Comparison of ENCODE assay signal across 9 cellular contexts in the genomic region with DNA sequence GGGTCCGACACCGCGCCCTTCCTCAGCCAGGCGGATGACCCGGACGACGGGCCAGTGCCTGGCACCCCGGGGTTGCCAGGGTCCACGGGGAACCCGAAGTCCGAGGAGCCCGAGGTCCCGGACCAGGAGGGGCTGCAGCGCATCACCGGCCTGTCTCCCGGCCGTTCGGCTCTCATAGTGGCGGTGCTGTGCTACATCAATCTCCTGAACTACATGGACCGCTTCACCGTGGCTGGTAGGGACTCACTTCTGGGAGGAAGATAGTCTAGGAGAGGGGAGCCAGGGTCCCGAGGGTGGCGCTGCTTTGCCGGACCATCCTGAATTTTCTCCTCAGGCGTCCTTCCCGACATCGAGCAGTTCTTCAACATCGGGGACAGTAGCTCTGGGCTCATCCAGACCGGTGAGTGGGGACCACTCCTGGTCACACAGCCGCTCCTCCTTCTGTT. TPM values are rescaled to one million over a fixed set of nuclear protein-coding genes. Genes with fewer than 3 reads are reported as not detected.
A peak's percentile ranks its signal among the peaks of the same experiment; 100 is the strongest.
DNase-seq lines count a peak whose midpoint lies in the region; ATAC-seq and TF ChIP-seq lines count a peak whose summit lies in the region.
"Had no signal": no experiment of that assay in that cellular context is flagged by ENCODE, and none has a peak within 500 bp of the region (broad histone marks: within the 10 kb centered on the region; RNA-seq: fewer than 3 reads in every experiment).

No MANE protein-coding gene starts in this region.

- H3K4me1 Mint-ChIP-seq in T-helper 17 cell, result peaks cover 28% of the 10 kb centered on the region

- ATAC-seq in T-helper 17 cell, result no peak

- TF ChIP-seq CTCF in BE2C (IDR thresholded peaks at IDR 0.05; ENCODE audit: low read depth, low read length) (no peak), cardiac muscle cell (IDR thresholded peaks at IDR 0.05; ENCODE audit: low read depth, low read length) (no peak)

- H3K27ac Mint-ChIP-seq in T-helper 17 cell, result peak overlapping the region; percentile 95

- peak overlapping the region; percentile 94 for H3K4me2 ChIP-seq in skeletal muscle satellite cell (ENCODE audit: low read length)

- peak overlapping the region; percentile 98 for H3K4me3 Mint-ChIP-seq in T-helper 17 cell

- H3K27me3 ChIP-seq in BE2C, result no peaks in the 10 kb centered on the region
- no peaks in the 10 kb centered on the region for H3K27me3 ChIP-seq in HAP-1 (ENCODE audit: low read depth)
- H3K27me3 ChIP-seq in cardiac muscle cell, result no peaks in the 10 kb centered on the region
- H3K27me3 ChIP-seq in skeletal muscle satellite cell (ENCODE audit: control insufficient read depth, insufficient read depth, low read length), result no peaks in the 10 kb centered on the region

- H3K27me3 Mint-ChIP-seq in T-helper 17 cell, result no peaks in the 10 kb centered on the region

- peak overlapping the region; percentile 68 for H3K27ac ChIP-seq in cardiac muscle cell

- H3K36me3 Mint-ChIP-seq in T-helper 17 cell (ENCODE audit: low read depth), result peaks cover 2% of the 10 kb centered on the region

- peak overlapping the region; percentile 95 for H3K9ac ChIP-seq in skeletal muscle satellite cell (ENCODE audit: low read depth, low read length)

- DNase-seq in BE2C (no peak), HAP-1 (ENCODE audit: low spot score in 2 of 2) (no peak), T-helper 17 cell (no peak), cardiac muscle cell (ENCODE audit: low read depth in 1 of 2, low spot score in 1 of 2) (peak in 1 of 2 donors; percentile 2), NCI-H2196 treated with DMSO at 0.1 percent for 48 hours (lab: John Stamatoyannopoulos, UW; ENCODE audit: unreplicated experiment) (no peak), RPMI8226 (no peak), NCI-H526 treated with DMSO at 0.1 percent for 48 hours (lab: John Stamatoyannopoulos, UW) (no peak)

- in situ Hi-C loops in HAP-1 (cut with MboI; ENCODE audit: low sequenced_read_pairs), result no loop called here

- no peaks in the 10 kb centered on the region for H3K9me3 ChIP-seq in BE2C
- H3K9me3 ChIP-seq in HAP-1, result no peaks in the 10 kb centered on the region
- no peaks in the 10 kb centered on the region for H3K9me3 ChIP-seq in T-helper 17 cell (ENCODE audit: control insufficient read depth, low read length, poor library complexity, severe bottlenecking)
- no peaks in the 10 kb centered on the region for H3K9me3 ChIP-seq in cardiac muscle cell (ENCODE audit: low read depth)
- H3K9me3 ChIP-seq in skeletal muscle satellite cell (replicated peaks; ENCODE audit: low read length), result no peaks in the 10 kb centered on the region

- no peaks in the 10 kb centered on the region for H3K36me3 ChIP-seq in BE2C
- no peaks in the 10 kb centered on the region for H3K36me3 ChIP-seq in HAP-1 (replicated peaks)
- no peaks in the 10 kb centered on the region for H3K36me3 ChIP-seq in cardiac muscle cell
- peaks cover 9% of the 10 kb centered on the region for H3K36me3 ChIP-seq in skeletal muscle satellite cell (ENCODE audit: insufficient read depth, low read length)

- peak overlapping the region; percentile 96 for H3K4me3 ChIP-seq in BE2C (ENCODE audit: low read depth, low read length)
- peak overlapping the region; percentile 96 for H3K4me3 ChIP-seq in HAP-1
- peak overlapping the region; percentile 81 for H3K4me3 ChIP-seq in cardiac muscle cell
- H3K4me3 ChIP-seq in skeletal muscle satellite cell (ENCODE audit: low read length), result peak overlapping the region; percentile 84

- H3K4me1 ChIP-seq in BE2C, result no peaks in the 10 kb centered on the region; the same call in 1 of the 2 replicates
- H3K4me1 ChIP-seq in HAP-1, result peaks cover 3% of the 10 kb centered on the region; the same call in 1 of the 2 replicates
- no peaks in the 10 kb centered on the region for H3K4me1 ChIP-seq in cardiac muscle cell (ENCODE audit: low read depth)
- H3K4me1 ChIP-seq in skeletal muscle satellite cell (ENCODE audit: control insufficient read depth, insufficient read depth, low read length), result peaks cover 13% of the 10 kb centered on the region

RNA-seq across cellular contexts. Expression of gene SPNS1, which starts 0.6 kb away (rescaled TPM):
- 56.8 TPM for polyA plus RNA-seq in BE2C (2012; ENCODE audit: insufficient read depth, insufficient read length, low read depth)
- total RNA-seq in T-helper 17 cell (10 to 100 TPM; 24.4 to 28.1 TPM), cardiac muscle cell (54.4 and 69.8 TPM in 2 replicates)
- 80.2 and 98.9 TPM in 2 replicates for polyA plus RNA-seq in cardiac muscle cell
- 36.5 and 40.8 TPM in 2 replicates for total RNA-seq in skeletal muscle satellite cell (2012; rRNA removed)

RNA-seq across cellular contexts. Expression of gene LAT, which starts 9.7 kb away (rescaled TPM):
- polyA plus RNA-seq in BE2C (2012; ENCODE audit: insufficient read depth, insufficient read length, low read depth), result 4.0 TPM
- 100 to 1,000 TPM; 191 to 193 TPM for total RNA-seq in T-helper 17 cell
- total RNA-seq in cardiac muscle cell, result 1.2 and 1.5 TPM in 2 replicates
- polyA plus RNA-seq in cardiac muscle cell, result 0.56 and 0.83 TPM in 2 replicates
- total RNA-seq in skeletal muscle satellite cell (2012; rRNA removed), result 0.22 and 0.76 TPM in 2 replicates

RNA-seq across cellular contexts. Expression of gene NFATC2IP, which starts 24.4 kb away (rescaled TPM):
- 20.0 TPM for polyA plus RNA-seq in BE2C (2012; ENCODE audit: insufficient read depth, insufficient read length, low read depth)
- total RNA-seq in T-helper 17 cell, result 10 to 100 TPM; 67.7 to 70.9 TPM
- total RNA-seq in cardiac muscle cell, result 32.9 and 71.6 TPM in 2 replicates
- 46.5 and 49.8 TPM in 2 replicates for polyA plus RNA-seq in cardiac muscle cell
- total RNA-seq in skeletal muscle satellite cell (2012; rRNA removed), result 9.9 and 14.4 TPM in 2 replicates

RNA-seq across cellular contexts. Expression of gene CD19, which starts 43.4 kb away (rescaled TPM):
- polyA plus RNA-seq in BE2C (2012; ENCODE audit: insufficient read depth, insufficient read length, low read depth), result not detected
- 1 to 10 TPM in 1 of 2 donors, not detected in 1; 4.0 TPM for total RNA-seq in T-helper 17 cell
- total RNA-seq in cardiac muscle cell, result 0.07 and 1.1 TPM in 2 replicates
- 1.3 TPM in 1 of 2 replicates, not detected in the other for polyA plus RNA-seq in cardiac muscle cell
- total RNA-seq in skeletal muscle satellite cell (2012; rRNA removed), result not detected in 2 replicates
- total RNA-seq: pulmonary artery endothelial cell had no signal

RNA-seq across cellular contexts. Expression of gene RABEP2, which starts 50.1 kb away (rescaled TPM):
- polyA plus RNA-seq in BE2C (2012; ENCODE audit: insufficient read depth, insufficient read length, low read depth), result 47.7 TPM
- total RNA-seq in T-helper 17 cell (10 to 100 TPM; 25.2 to 25.3 TPM), cardiac muscle cell (74.0 and 87.3 TPM in 2 replicates)
- 30.8 and 34.4 TPM in 2 replicates for polyA plus RNA-seq in cardiac muscle cell
- 21.2 and 26.9 TPM in 2 replicates for total RNA-seq in skeletal muscle satellite cell (2012; rRNA removed)

Comparison
In these comparisons a context has a peak if more than half of its experiments do, and no peak if none do; other contexts are left out.
1. RNA of gene LAT, which starts 9.7 kb away (total RNA-seq): 191 to 193 TPM in T-helper 17 cell; 1.2 to 1.5 TPM in cardiac muscle cell; every median in the first group is over 10 times any median in the second.
2. Peak in every context shown above with its lines, with median percentiles within 50 percentile points of each other: H3K4me3 ChIP-seq.